ENCODE assay signal across 8 cellular contexts in genomic region chr15:57306305-57306943, GRCh38.
DNase-seq lines count a peak whose midpoint lies in the region; ATAC-seq and TF ChIP-seq lines count a peak whose summit lies in the region.

No MANE protein-coding gene starts in this region.

- H3K27ac ChIP-seq in HL-60 (replicated peaks) (peak overlapping the region; percentile 91), mucosa of rectum (ENCODE audit: low read depth in 2 of 2, low read length in 2 of 2) (peak overlapping the region; percentile 38 to 61)

- H3K27me3 ChIP-seq in HL-60 (ENCODE audit: insufficient read depth, poor library complexity, severe bottlenecking) (no peaks in the 10 kb centered on the region), mucosa of rectum (ENCODE audit: control insufficient read depth in 2 of 2, insufficient read depth in 2 of 2, low read length in 2 of 2) (no peaks in the 10 kb centered on the region)

- DNase-seq in AG09319 (ENCODE audit: extremely low read depth, low read depth) (no peak), HL-60 (ENCODE audit: low read depth in 1 of 2, low spot score in 1 of 2) (peak in 1 of 2 experiments; percentile 79), NOMO-1 treated with DMSO at 0.1 percent for 48 hours (lab: John Stamatoyannopoulos, UW; ENCODE audit: unreplicated experiment) (peak; percentile 52), activated T-cell treated with anti-CD3 and anti-CD28 coated beads for 1 hour (ENCODE audit: low read depth) (peak; percentile 87), epithelial cell of proximal tubule (ENCODE audit: low read depth) (no peak)
- DNase-seq in stimulated activated CD8-positive, alpha-beta memory T cell treated with anti-CD3 and anti-CD28 coated beads, Interleukin-4, amount 100 ng/mL, for 24 hours (ENCODE audit: low read depth): peak; percentile 81

- H3K9me3 ChIP-seq in mucosa of rectum (ENCODE audit: control insufficient read depth in 2 of 2, low read length in 2 of 2): no peaks in the 10 kb centered on the region

- peaks cover 19 to 38% of the 10 kb centered on the region in 2 donors for H3K4me1 ChIP-seq in mucosa of rectum (ENCODE audit: control insufficient read depth in 2 of 2, insufficient read depth in 2 of 2, low read length in 2 of 2)

- no peaks in the 10 kb centered on the region for H3K36me3 ChIP-seq in mucosa of rectum (ENCODE audit: control insufficient read depth in 2 of 2, insufficient read depth in 2 of 2, low read length in 2 of 2)

- H3K9ac ChIP-seq in mucosa of rectum (ENCODE audit: low read depth in 1 of 2, low read length in 2 of 2): peak overlapping the region; percentile 47 to 79

- peak overlapping the region; percentile 76 for H3K4me3 ChIP-seq in HL-60 (replicated peaks; ENCODE audit: insufficient read depth, low read length)
- peak overlapping the region; percentile 62 for H3K4me3 ChIP-seq in epithelial cell of proximal tubule (ENCODE audit: low read depth, low read length)
- H3K4me3 ChIP-seq in mucosa of rectum (ENCODE audit: low read length in 2 of 2): peak overlapping the region; percentile 73 to 74

- ATAC-seq in GM19025 (IDR thresholded peaks at IDR 0.05; ENCODE audit: low read depth, unreplicated experiment): peak; percentile 62

- TF ChIP-seq CTCF in AG09319 (IDR thresholded peaks at IDR 0.05; ENCODE audit: low read depth, low read length): peak; percentile 92
- peak; percentile 47 for TF ChIP-seq CTCF in HL-60 (IDR thresholded peaks at IDR 0.05; ENCODE audit: insufficient read depth, low read length)
- peak; percentile 89 for TF ChIP-seq CTCF in epithelial cell of proximal tubule (conservative IDR thresholded peaks at IDR 0.05; ENCODE audit: low read depth, low read length)

Comparison
In these comparisons a context has a peak if more than half of its experiments do, and no peak if none do; other contexts are left out.
1. DNase-seq: peak in NOMO-1 treated with DMSO at 0.1 percent for 48 hours (single experiment), activated T-cell treated with anti-CD3 and anti-CD28 coated beads for 1 hour (single experiment) and stimulated activated CD8-positive, alpha-beta memory T cell treated with anti-CD3 and anti-CD28 coated beads, Interleukin-4, amount 100 ng/mL, for 24 hours (single experiment); none in AG09319 (single experiment) and epithelial cell of proximal tubule (single experiment).
2. Peak in every context shown above with its lines, with median percentiles within 50 percentile points of each other: CTCF ChIP-seq and H3K4me3 ChIP-seq.